21 cellular contexts compared by ENCODE assay signal in genomic region chr2:17156086-17156485, GRCh38.
"Had no signal": no experiment of that assay in that cellular context is flagged by ENCODE, and none has a peak within 500 bp of the region (broad histone marks: within the 10 kb centered on the region; RNA-seq: fewer than 3 reads in every experiment).

No MANE protein-coding gene starts in this region.

- ATAC-seq: esophagus mucosa, gastrocnemius medialis, heart right ventricle, left cardiac atrium, left lung, left ventricle myocardium superior, lower lobe of right lung, mucosa of descending colon had no signal

- H3K4me3 ChIP-seq: coronary artery, dorsolateral prefrontal cortex, esophagus squamous epithelium, gastrocnemius medialis, heart right ventricle, left lung, lower lobe of right lung, mucosa of descending colon had no signal

- DNase-seq: dermis blood vessel endothelial cell; dorsolateral prefrontal cortex; effector CD4-positive, alpha-beta T cell; effector memory CD4-positive, alpha-beta T cell; erythroblast; esophagus squamous epithelium; foreskin fibroblast; foreskin melanocyte; gastrocnemius medialis; glutamatergic neuron; head of caudate nucleus; heart right ventricle; hippocampal formation; left cardiac atrium; left lung; left ventricle myocardium superior; lower lobe of right lung; mesenchymal stem cell; mucosa of descending colon had no signal
